1 cellular context compared by ENCODE assay signal in the genomic region with DNA sequence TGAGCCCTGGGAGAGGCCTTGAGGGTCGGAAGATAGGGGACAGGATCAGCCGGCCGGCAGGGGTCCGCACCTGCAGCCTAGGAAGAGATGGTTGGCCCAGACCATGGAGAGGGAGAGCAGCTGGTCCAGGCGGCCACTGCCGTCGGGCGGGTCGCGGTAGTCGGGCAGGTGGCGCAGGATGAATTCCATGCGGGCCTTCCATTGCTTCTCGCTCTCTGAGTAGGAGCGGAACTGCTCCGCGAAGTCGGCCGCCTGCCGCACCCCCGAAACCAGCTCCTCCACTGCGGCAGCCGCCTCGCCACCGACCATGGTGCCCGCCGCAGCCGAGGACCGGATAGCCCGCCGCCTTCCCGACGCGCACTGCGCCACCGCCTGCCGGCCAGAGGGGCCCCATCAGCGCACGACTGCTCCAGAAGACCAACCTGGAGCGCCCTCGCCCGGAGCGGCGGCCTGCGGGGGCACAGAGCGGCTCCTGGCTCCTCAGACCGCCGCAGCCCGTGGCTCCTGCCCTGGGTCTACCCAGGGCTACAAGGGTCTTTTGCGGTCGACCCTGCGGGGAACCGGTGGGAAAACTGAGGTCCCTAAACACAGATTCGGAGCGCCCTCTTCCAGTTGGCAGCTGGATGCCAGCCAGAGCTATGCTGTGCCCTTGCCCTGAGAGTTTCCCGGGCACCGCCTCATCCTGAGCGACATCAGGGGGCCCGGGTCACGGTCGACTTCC.
TF ChIP-seq lines count a peak whose summit lies in the region.

A gene with protein sequence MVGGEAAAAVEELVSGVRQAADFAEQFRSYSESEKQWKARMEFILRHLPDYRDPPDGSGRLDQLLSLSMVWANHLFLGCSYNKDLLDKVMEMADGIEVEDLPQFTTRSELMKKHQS (minus strand): TSS at position 336 of the 721 bp plus-strand sequence. CDS start 27 bp downstream, at position 309.

TF ChIP-seq in HepG2, 621 proteins besides CTCF, POLR2A, EP300 and RAD21 (continued from another document and continues in another):
- TF ChIP-seq ZNF652 (CRISPR knock-in tag; IDR thresholded peaks at IDR 0.05; ENCODE audit: borderline replicate concordance, low read depth) (no peak), RNF2 (conservative IDR thresholded peaks at IDR 0.05; ENCODE audit: low read depth) (peak; percentile 87), THAP11 (CRISPR knock-in tag; IDR thresholded peaks at IDR 0.05) (peak; percentile 94), CENPX (CRISPR knock-in tag; IDR thresholded peaks at IDR 0.05) (no peak), ZNF557 (CRISPR knock-in tag; IDR thresholded peaks at IDR 0.05) (0 out of 2 replicates have a peak, but pooled peaks have one; percentile 45), NFE2L1 (CRISPR knock-in tag; IDR thresholded peaks at IDR 0.05; ENCODE audit: borderline replicate concordance) (no peak; the same call in 1 of the 2 replicates), ZFP37 (CRISPR knock-in tag; IDR thresholded peaks at IDR 0.05; ENCODE audit: borderline replicate concordance) (0 out of 2 replicates have a peak, but pooled peaks have one; percentile 15), RBM22 (optimal IDR thresholded peaks at IDR 0.05; ENCODE audit: low read length) (no peak), MTA3 (CRISPR knock-in tag; IDR thresholded peaks at IDR 0.05) (no peak), ZNF180 (CRISPR knock-in tag; IDR thresholded peaks at IDR 0.05; ENCODE audit: borderline replicate concordance, low read depth) (no peak), PAX8 (CRISPR knock-in tag; IDR thresholded peaks at IDR 0.05; ENCODE audit: borderline replicate concordance) (peak; percentile 85), GABPB1 (CRISPR knock-in tag; IDR thresholded peaks at IDR 0.05) (peak; percentile 95), HMG20A (CRISPR knock-in tag; IDR thresholded peaks at IDR 0.05; ENCODE audit: borderline replicate concordance) (no peak), ZNF747 (CRISPR knock-in tag; IDR thresholded peaks at IDR 0.05; ENCODE audit: borderline replicate concordance) (peak; percentile 98), ZNF441 (CRISPR knock-in tag; IDR thresholded peaks at IDR 0.05; ENCODE audit: borderline replicate concordance) (0 out of 2 replicates have a peak, but pooled peaks have one; percentile 36), KLF13 (CRISPR knock-in tag; IDR thresholded peaks at IDR 0.05) (peak; percentile 77; the same call in 1 of the 2 replicates), TBL1XR1 (IDR thresholded peaks at IDR 0.05; ENCODE audit: borderline replicate concordance, low read length, partially characterized antibody) (peak; percentile 27), U2AF1 (optimal IDR thresholded peaks at IDR 0.05; ENCODE audit: low read depth, low read length) (peak; percentile 94), RXRB (CRISPR knock-in tag; IDR thresholded peaks at IDR 0.05; ENCODE audit: borderline replicate concordance) (peak; percentile 63; the same call in 1 of the 2 replicates), ZNF446 (CRISPR knock-in tag; IDR thresholded peaks at IDR 0.05) (peak; percentile 74; the same call in 1 of the 2 replicates), CCAR2 (optimal IDR thresholded peaks at IDR 0.05; ENCODE audit: low read depth, low read length) (no peak), CREB1 (IDR thresholded peaks at IDR 0.05) (0 out of 2 replicates have a peak, but pooled peaks have one; percentile 37), CREB1 (CRISPR knock-in tag; IDR thresholded peaks at IDR 0.05) (no peak), ZFP62 (CRISPR knock-in tag; IDR thresholded peaks at IDR 0.05) (0 out of 2 replicates have a peak, but pooled peaks have one; percentile 78), ZNF101 (CRISPR knock-in tag; IDR thresholded peaks at IDR 0.05; ENCODE audit: borderline replicate concordance, low read depth) (0 out of 2 replicates have a peak, but pooled peaks have one; percentile 77), ZNF329 (CRISPR knock-in tag; IDR thresholded peaks at IDR 0.05; ENCODE audit: low read depth) (peak; percentile 89; the same call in 1 of the 2 replicates), FOXJ3 (CRISPR knock-in tag; IDR thresholded peaks at IDR 0.05; ENCODE audit: borderline replicate concordance) (no peak; the same call in 1 of the 2 replicates), ZNF839 (CRISPR knock-in tag; IDR thresholded peaks at IDR 0.05; ENCODE audit: borderline replicate concordance) (peak; percentile 80; the same call in 1 of the 2 replicates), ZNF230 (CRISPR knock-in tag; IDR thresholded peaks at IDR 0.05) (peak; percentile 90; the same call in 1 of the 2 replicates), HNRNPK (IDR thresholded peaks at IDR 0.05; ENCODE audit: low read depth, low read length, poor library complexity, severe bottlenecking) (peak; percentile 72), ZNF577 (CRISPR knock-in tag; IDR thresholded peaks at IDR 0.05; ENCODE audit: borderline replicate concordance, low read depth) (0 out of 2 replicates have a peak, but pooled peaks have one; percentile 62), ZNF660 (CRISPR knock-in tag; IDR thresholded peaks at IDR 0.05; ENCODE audit: borderline replicate concordance, low read depth) (peak; percentile 64; the same call in 1 of the 2 replicates), ETV5 (CRISPR knock-in tag; IDR thresholded peaks at IDR 0.05; ENCODE audit: borderline replicate concordance) (peak; percentile 76), FOXA3 (CRISPR knock-in tag; IDR thresholded peaks at IDR 0.05) (peak; percentile 80), ZNF614 (CRISPR knock-in tag; IDR thresholded peaks at IDR 0.05; ENCODE audit: borderline replicate concordance) (peak; percentile 86), ZNF552 (CRISPR knock-in tag; IDR thresholded peaks at IDR 0.05; ENCODE audit: borderline replicate concordance) (peak; percentile 66; the same call in 1 of the 2 replicates), TARDBP (CRISPR knock-in tag; IDR thresholded peaks at IDR 0.05) (peak; percentile 90), ZNF768 (CRISPR knock-in tag; IDR thresholded peaks at IDR 0.05) (peak; percentile 90), TAF1 (CRISPR knock-in tag; IDR thresholded peaks at IDR 0.05) (peak; percentile 96), TGIF2 (CRISPR knock-in tag; IDR thresholded peaks at IDR 0.05) (peak; percentile 83; the same call in 1 of the 2 replicates), ZNF3 (CRISPR knock-in tag; IDR thresholded peaks at IDR 0.05) (no peak), MEF2D (CRISPR knock-in tag; IDR thresholded peaks at IDR 0.05) (0 out of 2 replicates have a peak, but pooled peaks have one; percentile 20), RARG (CRISPR knock-in tag; IDR thresholded peaks at IDR 0.05; ENCODE audit: low read depth) (peak; percentile 93; the same call in 1 of the 2 replicates)
- TF ChIP-seq, protein P1, sequence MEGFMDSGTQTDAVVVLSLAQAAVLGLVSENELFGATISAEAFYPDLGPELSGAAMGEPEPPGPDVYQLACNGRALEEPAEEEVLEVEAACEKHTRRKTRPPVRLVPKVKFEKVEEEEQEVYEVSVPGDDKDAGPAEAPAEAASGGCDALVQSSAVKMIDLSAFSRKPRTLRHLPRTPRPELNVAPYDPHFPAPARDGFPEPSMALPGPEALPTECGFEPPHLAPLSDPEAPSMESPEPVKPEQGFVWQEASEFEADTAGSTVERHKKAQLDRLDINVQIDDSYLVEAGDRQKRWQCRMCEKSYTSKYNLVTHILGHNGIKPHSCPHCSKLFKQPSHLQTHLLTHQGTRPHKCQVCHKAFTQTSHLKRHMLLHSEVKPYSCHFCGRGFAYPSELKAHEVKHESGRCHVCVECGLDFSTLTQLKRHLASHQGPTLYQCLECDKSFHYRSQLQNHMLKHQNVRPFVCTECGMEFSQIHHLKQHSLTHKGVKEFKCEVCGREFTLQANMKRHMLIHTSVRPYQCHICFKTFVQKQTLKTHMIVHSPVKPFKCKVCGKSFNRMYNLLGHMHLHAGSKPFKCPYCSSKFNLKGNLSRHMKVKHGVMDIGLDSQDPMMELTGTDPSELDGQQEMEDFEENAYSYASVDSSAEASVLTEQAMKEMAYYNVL (CRISPR knock-in tag; IDR thresholded peaks at IDR 0.05; ENCODE audit: borderline replicate concordance) = peak; percentile 88
- TF ChIP-seq, protein P2, sequence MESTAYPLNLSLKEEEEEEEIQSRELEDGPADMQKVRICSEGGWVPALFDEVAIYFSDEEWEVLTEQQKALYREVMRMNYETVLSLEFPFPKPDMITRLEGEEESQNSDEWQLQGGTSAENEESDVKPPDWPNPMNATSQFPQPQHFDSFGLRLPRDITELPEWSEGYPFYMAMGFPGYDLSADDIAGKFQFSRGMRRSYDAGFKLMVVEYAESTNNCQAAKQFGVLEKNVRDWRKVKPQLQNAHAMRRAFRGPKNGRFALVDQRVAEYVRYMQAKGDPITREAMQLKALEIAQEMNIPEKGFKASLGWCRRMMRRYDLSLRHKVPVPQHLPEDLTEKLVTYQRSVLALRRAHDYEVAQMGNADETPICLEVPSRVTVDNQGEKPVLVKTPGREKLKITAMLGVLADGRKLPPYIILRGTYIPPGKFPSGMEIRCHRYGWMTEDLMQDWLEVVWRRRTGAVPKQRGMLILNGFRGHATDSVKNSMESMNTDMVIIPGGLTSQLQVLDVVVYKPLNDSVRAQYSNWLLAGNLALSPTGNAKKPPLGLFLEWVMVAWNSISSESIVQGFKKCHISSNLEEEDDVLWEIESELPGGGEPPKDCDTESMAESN (CRISPR knock-in tag; conservative IDR thresholded peaks at IDR 0.05) = peak; percentile 98
- TF ChIP-seq, protein P3, sequence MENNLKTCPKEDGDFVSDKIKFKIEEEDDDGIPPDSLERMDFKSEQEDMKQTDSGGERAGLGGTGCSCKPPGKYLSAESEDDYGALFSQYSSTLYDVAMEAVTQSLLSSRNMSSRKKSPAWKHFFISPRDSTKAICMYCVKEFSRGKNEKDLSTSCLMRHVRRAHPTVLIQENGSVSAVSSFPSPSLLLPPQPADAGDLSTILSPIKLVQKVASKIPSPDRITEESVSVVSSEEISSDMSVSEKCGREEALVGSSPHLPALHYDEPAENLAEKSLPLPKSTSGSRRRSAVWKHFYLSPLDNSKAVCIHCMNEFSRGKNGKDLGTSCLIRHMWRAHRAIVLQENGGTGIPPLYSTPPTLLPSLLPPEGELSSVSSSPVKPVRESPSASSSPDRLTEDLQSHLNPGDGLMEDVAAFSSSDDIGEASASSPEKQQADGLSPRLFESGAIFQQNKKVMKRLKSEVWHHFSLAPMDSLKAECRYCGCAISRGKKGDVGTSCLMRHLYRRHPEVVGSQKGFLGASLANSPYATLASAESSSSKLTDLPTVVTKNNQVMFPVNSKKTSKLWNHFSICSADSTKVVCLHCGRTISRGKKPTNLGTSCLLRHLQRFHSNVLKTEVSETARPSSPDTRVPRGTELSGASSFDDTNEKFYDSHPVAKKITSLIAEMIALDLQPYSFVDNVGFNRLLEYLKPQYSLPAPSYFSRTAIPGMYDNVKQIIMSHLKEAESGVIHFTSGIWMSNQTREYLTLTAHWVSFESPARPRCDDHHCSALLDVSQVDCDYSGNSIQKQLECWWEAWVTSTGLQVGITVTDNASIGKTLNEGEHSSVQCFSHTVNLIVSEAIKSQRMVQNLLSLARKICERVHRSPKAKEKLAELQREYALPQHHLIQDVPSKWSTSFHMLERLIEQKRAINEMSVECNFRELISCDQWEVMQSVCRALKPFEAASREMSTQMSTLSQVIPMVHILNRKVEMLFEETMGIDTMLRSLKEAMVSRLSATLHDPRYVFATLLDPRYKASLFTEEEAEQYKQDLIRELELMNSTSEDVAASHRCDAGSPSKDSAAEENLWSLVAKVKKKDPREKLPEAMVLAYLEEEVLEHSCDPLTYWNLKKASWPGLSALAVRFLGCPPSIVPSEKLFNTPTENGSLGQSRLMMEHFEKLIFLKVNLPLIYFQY (CRISPR knock-in tag; IDR thresholded peaks at IDR 0.05; ENCODE audit: borderline replicate concordance) = peak; percentile 49; the same call in 1 of the 2 replicates
- TF ChIP-seq, protein P4, sequence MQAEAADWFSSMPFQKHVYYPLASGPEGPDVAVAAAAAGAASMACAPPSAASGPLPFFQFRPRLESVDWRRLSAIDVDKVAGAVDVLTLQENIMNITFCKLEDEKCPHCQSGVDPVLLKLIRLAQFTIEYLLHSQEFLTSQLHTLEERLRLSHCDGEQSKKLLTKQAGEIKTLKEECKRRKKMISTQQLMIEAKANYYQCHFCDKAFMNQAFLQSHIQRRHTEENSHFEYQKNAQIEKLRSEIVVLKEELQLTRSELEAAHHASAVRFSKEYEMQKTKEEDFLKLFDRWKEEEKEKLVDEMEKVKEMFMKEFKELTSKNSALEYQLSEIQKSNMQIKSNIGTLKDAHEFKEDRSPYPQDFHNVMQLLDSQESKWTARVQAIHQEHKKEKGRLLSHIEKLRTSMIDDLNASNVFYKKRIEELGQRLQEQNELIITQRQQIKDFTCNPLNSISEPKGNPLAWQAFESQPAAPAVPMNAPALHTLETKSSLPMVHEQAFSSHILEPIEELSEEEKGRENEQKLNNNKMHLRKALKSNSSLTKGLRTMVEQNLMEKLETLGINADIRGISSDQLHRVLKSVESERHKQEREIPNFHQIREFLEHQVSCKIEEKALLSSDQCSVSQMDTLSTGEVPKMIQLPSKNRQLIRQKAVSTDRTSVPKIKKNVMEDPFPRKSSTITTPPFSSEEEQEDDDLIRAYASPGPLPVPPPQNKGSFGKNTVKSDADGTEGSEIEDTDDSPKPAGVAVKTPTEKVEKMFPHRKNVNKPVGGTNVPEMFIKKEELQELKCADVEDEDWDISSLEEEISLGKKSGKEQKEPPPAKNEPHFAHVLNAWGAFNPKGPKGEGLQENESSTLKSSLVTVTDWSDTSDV (CRISPR knock-in tag; IDR thresholded peaks at IDR 0.05) = peak; percentile 96
- TF ChIP-seq, protein P5, sequence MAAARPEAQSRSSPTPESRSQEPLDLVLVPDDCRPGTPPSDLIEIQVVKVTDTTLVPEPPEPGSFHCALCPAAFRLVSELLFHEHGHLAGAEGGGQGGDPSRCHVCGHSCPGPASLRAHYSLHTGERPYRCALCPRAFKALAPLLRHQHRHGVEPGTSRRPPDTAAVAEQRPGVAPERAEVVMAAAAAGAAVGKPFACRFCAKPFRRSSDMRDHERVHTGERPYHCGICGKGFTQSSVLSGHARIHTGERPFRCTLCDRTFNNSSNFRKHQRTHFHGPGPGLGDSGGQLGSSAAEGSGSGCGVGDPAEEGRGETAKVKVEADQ (CRISPR knock-in tag; IDR thresholded peaks at IDR 0.05; ENCODE audit: borderline replicate concordance) = peak; percentile 91; the same call in 1 of the 2 replicates
- TF ChIP-seq, protein P6, sequence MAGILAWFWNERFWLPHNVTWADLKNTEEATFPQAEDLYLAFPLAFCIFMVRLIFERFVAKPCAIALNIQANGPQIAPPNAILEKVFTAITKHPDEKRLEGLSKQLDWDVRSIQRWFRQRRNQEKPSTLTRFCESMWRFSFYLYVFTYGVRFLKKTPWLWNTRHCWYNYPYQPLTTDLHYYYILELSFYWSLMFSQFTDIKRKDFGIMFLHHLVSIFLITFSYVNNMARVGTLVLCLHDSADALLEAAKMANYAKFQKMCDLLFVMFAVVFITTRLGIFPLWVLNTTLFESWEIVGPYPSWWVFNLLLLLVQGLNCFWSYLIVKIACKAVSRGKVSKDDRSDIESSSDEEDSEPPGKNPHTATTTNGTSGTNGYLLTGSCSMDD (CRISPR knock-in tag; IDR thresholded peaks at IDR 0.05) = no peak
- TF ChIP-seq, protein P7, sequence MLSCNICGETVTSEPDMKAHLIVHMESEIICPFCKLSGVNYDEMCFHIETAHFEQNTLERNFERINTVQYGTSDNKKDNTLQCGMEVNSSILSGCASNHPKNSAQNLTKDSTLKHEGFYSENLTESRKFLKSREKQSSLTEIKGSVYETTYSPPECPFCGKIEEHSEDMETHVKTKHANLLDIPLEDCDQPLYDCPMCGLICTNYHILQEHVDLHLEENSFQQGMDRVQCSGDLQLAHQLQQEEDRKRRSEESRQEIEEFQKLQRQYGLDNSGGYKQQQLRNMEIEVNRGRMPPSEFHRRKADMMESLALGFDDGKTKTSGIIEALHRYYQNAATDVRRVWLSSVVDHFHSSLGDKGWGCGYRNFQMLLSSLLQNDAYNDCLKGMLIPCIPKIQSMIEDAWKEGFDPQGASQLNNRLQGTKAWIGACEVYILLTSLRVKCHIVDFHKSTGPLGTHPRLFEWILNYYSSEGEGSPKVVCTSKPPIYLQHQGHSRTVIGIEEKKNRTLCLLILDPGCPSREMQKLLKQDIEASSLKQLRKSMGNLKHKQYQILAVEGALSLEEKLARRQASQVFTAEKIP (CRISPR knock-in tag; IDR thresholded peaks at IDR 0.05; ENCODE audit: borderline replicate concordance) = no peak
